Comparison of ENCODE assay signal across 1 cellular context in genomic region chr15:34969340-34970097, GRCh38.
A peak's percentile ranks its signal among the peaks of the same experiment; 100 is the strongest.
TF ChIP-seq lines count a peak whose summit lies in the region.

Gene AQR (minus strand): TSS chr15:34969742. CDS start chr15:34969613, 129 bp downstream.

TF ChIP-seq in GM12878, 131 proteins besides CTCF, POLR2A, EP300 and RAD21 (continued from another document and continues in another):
- TF ChIP-seq, protein P1, sequence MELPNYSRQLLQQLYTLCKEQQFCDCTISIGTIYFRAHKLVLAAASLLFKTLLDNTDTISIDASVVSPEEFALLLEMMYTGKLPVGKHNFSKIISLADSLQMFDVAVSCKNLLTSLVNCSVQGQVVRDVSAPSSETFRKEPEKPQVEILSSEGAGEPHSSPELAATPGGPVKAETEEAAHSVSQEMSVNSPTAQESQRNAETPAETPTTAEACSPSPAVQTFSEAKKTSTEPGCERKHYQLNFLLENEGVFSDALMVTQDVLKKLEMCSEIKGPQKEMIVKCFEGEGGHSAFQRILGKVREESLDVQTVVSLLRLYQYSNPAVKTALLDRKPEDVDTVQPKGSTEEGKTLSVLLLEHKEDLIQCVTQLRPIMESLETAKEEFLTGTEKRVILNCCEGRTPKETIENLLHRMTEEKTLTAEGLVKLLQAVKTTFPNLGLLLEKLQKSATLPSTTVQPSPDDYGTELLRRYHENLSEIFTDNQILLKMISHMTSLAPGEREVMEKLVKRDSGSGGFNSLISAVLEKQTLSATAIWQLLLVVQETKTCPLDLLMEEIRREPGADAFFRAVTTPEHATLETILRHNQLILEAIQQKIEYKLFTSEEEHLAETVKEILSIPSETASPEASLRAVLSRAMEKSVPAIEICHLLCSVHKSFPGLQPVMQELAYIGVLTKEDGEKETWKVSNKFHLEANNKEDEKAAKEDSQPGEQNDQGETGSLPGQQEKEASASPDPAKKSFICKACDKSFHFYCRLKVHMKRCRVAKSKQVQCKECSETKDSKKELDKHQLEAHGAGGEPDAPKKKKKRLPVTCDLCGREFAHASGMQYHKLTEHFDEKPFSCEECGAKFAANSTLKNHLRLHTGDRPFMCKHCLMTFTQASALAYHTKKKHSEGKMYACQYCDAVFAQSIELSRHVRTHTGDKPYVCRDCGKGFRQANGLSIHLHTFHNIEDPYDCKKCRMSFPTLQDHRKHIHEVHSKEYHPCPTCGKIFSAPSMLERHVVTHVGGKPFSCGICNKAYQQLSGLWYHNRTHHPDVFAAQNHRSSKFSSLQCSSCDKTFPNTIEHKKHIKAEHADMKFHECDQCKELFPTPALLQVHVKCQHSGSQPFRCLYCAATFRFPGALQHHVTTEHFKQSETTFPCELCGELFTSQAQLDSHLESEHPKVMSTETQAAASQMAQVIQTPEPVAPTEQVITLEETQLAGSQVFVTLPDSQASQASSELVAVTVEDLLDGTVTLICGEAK (IDR thresholded peaks at IDR 0.05; ENCODE audit: borderline replicate concordance) = peak; percentile 99
- 0 out of 2 replicates have a peak, but pooled peaks have one; percentile 55 for TF ChIP-seq RBBP5 (conservative IDR thresholded peaks at IDR 0.05)
- TF ChIP-seq SREBF2 (IDR thresholded peaks at IDR 0.05; ENCODE audit: low read length) = peak; percentile 72
- TF ChIP-seq SRF (IDR thresholded peaks at IDR 0.05; ENCODE audit: low read depth in 2 of 2, low read length in 2 of 2) = peak in 1 of 2 experiments; percentile 89; a peak in 2 of 4 replicates
- peak; percentile 83; the same call in 1 of the 2 replicates for TF ChIP-seq MXI1 (IDR thresholded peaks at IDR 0.05; ENCODE audit: low read depth, low read length)
- TF ChIP-seq ZZZ3 (IDR thresholded peaks at IDR 0.05; ENCODE audit: control insufficient read depth, insufficient read length, low read depth) = no peak
- peak; percentile 93; the same call in 1 of the 2 replicates for TF ChIP-seq SMARCA5 (IDR thresholded peaks at IDR 0.05)
- TF ChIP-seq CBX5 (IDR thresholded peaks at IDR 0.05; ENCODE audit: low read depth) = peak; percentile 97
- no peak for TF ChIP-seq NRF1 (conservative IDR thresholded peaks at IDR 0.05; ENCODE audit: low read depth, low read length)
- TF ChIP-seq ATF7 (IDR thresholded peaks at IDR 0.05; ENCODE audit: low read depth) = peak; percentile 76; the same call in 1 of the 2 replicates
- TF ChIP-seq SMAD5 (IDR thresholded peaks at IDR 0.05; ENCODE audit: low read depth) = peak; percentile 84; the same call in 1 of the 2 replicates
- no peak for TF ChIP-seq MTA3 (IDR thresholded peaks at IDR 0.05; ENCODE audit: borderline replicate concordance, low read length)
- no peak for TF ChIP-seq ZNF622 (IDR thresholded peaks at IDR 0.05)
- peak; percentile 93 for TF ChIP-seq ELK1 (IDR thresholded peaks at IDR 0.05; ENCODE audit: low read depth, low read length)
- TF ChIP-seq, protein P2, sequence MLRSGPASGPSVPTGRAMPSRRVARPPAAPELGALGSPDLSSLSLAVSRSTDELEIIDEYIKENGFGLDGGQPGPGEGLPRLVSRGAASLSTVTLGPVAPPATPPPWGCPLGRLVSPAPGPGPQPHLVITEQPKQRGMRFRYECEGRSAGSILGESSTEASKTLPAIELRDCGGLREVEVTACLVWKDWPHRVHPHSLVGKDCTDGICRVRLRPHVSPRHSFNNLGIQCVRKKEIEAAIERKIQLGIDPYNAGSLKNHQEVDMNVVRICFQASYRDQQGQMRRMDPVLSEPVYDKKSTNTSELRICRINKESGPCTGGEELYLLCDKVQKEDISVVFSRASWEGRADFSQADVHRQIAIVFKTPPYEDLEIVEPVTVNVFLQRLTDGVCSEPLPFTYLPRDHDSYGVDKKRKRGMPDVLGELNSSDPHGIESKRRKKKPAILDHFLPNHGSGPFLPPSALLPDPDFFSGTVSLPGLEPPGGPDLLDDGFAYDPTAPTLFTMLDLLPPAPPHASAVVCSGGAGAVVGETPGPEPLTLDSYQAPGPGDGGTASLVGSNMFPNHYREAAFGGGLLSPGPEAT (IDR thresholded peaks at IDR 0.05; ENCODE audit: low read depth) = peak; percentile 91
- no peak for TF ChIP-seq ZNF217 (IDR thresholded peaks at IDR 0.05)
- TF ChIP-seq STAT1 (conservative IDR thresholded peaks at IDR 0.05) = peak; percentile 93
- TF ChIP-seq, protein P3, sequence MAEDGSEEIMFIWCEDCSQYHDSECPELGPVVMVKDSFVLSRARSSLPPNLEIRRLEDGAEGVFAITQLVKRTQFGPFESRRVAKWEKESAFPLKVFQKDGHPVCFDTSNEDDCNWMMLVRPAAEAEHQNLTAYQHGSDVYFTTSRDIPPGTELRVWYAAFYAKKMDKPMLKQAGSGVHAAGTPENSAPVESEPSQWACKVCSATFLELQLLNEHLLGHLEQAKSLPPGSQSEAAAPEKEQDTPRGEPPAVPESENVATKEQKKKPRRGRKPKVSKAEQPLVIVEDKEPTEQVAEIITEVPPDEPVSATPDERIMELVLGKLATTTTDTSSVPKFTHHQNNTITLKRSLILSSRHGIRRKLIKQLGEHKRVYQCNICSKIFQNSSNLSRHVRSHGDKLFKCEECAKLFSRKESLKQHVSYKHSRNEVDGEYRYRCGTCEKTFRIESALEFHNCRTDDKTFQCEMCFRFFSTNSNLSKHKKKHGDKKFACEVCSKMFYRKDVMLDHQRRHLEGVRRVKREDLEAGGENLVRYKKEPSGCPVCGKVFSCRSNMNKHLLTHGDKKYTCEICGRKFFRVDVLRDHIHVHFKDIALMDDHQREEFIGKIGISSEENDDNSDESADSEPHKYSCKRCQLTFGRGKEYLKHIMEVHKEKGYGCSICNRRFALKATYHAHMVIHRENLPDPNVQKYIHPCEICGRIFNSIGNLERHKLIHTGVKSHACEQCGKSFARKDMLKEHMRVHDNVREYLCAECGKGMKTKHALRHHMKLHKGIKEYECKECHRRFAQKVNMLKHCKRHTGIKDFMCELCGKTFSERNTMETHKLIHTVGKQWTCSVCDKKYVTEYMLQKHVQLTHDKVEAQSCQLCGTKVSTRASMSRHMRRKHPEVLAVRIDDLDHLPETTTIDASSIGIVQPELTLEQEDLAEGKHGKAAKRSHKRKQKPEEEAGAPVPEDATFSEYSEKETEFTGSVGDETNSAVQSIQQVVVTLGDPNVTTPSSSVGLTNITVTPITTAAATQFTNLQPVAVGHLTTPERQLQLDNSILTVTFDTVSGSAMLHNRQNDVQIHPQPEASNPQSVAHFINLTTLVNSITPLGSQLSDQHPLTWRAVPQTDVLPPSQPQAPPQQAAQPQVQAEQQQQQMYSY (CRISPR knock-in tag; IDR thresholded peaks at IDR 0.05) = no peak
- peak; percentile 93 for TF ChIP-seq IKZF1 (conservative IDR thresholded peaks at IDR 0.05)
- peak; percentile 97 for TF ChIP-seq PML (IDR thresholded peaks at IDR 0.05; ENCODE audit: low read length)
- TF ChIP-seq GATAD2B (conservative IDR thresholded peaks at IDR 0.05; ENCODE audit: low read depth) = peak; percentile 70; the same call in 1 of the 2 replicates
- TF ChIP-seq ZSCAN29 (IDR thresholded peaks at IDR 0.05) = peak; percentile 52; the same call in 1 of the 2 replicates
- TF ChIP-seq POLR2AphosphoS5 (IDR thresholded peaks at IDR 0.05; ENCODE audit: low read length) = peak; percentile 96
- TF ChIP-seq, protein P4, sequence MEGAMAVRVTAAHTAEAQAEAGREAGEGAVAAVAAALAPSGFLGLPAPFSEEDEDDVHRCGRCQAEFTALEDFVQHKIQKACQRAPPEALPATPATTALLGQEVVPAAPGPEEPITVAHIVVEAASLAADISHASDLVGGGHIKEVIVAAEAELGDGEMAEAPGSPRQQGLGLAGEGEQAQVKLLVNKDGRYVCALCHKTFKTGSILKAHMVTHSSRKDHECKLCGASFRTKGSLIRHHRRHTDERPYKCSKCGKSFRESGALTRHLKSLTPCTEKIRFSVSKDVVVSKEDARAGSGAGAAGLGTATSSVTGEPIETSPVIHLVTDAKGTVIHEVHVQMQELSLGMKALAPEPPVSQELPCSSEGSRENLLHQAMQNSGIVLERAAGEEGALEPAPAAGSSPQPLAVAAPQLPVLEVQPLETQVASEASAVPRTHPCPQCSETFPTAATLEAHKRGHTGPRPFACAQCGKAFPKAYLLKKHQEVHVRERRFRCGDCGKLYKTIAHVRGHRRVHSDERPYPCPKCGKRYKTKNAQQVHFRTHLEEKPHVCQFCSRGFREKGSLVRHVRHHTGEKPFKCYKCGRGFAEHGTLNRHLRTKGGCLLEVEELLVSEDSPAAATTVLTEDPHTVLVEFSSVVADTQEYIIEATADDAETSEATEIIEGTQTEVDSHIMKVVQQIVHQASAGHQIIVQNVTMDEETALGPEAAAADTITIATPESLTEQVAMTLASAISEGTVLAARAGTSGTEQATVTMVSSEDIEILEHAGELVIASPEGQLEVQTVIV (IDR thresholded peaks at IDR 0.05; ENCODE audit: borderline replicate concordance, partially characterized antibody) = peak; percentile 63
- TF ChIP-seq BACH1 (IDR thresholded peaks at IDR 0.05; ENCODE audit: borderline replicate concordance) = peak; percentile 27; the same call in 1 of the 2 replicates
- no peak for TF ChIP-seq SUZ12 (IDR thresholded peaks at IDR 0.05; ENCODE audit: unreplicated experiment)
- peak; percentile 34 for TF ChIP-seq KLF5 (IDR thresholded peaks at IDR 0.05; ENCODE audit: partially characterized antibody)
- no peak for TF ChIP-seq MYB (IDR thresholded peaks at IDR 0.05; ENCODE audit: borderline replicate concordance, low read depth, low read length)
- TF ChIP-seq, protein P5, sequence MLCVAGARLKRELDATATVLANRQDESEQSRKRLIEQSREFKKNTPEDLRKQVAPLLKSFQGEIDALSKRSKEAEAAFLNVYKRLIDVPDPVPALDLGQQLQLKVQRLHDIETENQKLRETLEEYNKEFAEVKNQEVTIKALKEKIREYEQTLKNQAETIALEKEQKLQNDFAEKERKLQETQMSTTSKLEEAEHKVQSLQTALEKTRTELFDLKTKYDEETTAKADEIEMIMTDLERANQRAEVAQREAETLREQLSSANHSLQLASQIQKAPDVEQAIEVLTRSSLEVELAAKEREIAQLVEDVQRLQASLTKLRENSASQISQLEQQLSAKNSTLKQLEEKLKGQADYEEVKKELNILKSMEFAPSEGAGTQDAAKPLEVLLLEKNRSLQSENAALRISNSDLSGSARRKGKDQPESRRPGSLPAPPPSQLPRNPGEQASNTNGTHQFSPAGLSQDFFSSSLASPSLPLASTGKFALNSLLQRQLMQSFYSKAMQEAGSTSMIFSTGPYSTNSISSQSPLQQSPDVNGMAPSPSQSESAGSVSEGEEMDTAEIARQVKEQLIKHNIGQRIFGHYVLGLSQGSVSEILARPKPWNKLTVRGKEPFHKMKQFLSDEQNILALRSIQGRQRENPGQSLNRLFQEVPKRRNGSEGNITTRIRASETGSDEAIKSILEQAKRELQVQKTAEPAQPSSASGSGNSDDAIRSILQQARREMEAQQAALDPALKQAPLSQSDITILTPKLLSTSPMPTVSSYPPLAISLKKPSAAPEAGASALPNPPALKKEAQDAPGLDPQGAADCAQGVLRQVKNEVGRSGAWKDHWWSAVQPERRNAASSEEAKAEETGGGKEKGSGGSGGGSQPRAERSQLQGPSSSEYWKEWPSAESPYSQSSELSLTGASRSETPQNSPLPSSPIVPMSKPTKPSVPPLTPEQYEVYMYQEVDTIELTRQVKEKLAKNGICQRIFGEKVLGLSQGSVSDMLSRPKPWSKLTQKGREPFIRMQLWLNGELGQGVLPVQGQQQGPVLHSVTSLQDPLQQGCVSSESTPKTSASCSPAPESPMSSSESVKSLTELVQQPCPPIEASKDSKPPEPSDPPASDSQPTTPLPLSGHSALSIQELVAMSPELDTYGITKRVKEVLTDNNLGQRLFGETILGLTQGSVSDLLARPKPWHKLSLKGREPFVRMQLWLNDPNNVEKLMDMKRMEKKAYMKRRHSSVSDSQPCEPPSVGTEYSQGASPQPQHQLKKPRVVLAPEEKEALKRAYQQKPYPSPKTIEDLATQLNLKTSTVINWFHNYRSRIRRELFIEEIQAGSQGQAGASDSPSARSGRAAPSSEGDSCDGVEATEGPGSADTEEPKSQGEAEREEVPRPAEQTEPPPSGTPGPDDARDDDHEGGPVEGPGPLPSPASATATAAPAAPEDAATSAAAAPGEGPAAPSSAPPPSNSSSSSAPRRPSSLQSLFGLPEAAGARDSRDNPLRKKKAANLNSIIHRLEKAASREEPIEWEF (IDR thresholded peaks at IDR 0.05; ENCODE audit: insufficient replicate concordance, low read depth, low read length) = no peak
- TF ChIP-seq RUNX3 (IDR thresholded peaks at IDR 0.05; ENCODE audit: low read length) = peak; percentile 42; the same call in 1 of the 2 replicates
- no peak for TF ChIP-seq NR2C2 (IDR thresholded peaks at IDR 0.05; ENCODE audit: borderline replicate concordance, control insufficient read depth, insufficient read length, low read depth)
- no peak for TF ChIP-seq YBX1 (IDR thresholded peaks at IDR 0.05)
- TF ChIP-seq REST (IDR thresholded peaks at IDR 0.05; ENCODE audit: low read depth, low read length) = 0 out of 2 replicates have a peak, but pooled peaks have one; percentile 6
- peak; percentile 95 for TF ChIP-seq TAF1 (IDR thresholded peaks at IDR 0.05; ENCODE audit: borderline replicate concordance, low read depth, low read length)
